22 cellular contexts compared by ENCODE assay signal in genomic region chr22:25996669-25997068, GRCh38.
"Had no signal": no experiment of that assay in that cellular context is flagged by ENCODE, and none has a peak within 500 bp of the region (broad histone marks: within the 10 kb centered on the region; RNA-seq: fewer than 3 reads in every experiment).

No MANE protein-coding gene starts in this region.

- H3K9me3 ChIP-seq: body of pancreas, colonic mucosa, gastrocnemius medialis, ovary, thoracic aorta, uterus had no signal

- H3K4me1 ChIP-seq: body of pancreas, colonic mucosa, uterus had no signal

- H3K27me3 ChIP-seq: body of pancreas, colonic mucosa, gastrocnemius medialis, hepatocyte, ovary, uterus had no signal

- DNase-seq: activated CD4-positive, alpha-beta T cell treated with anti-CD3 and anti-CD28 coated beads for 4 hours; activated CD4-positive, alpha-beta T cell treated with anti-CD3 and anti-CD28 coated beads, Interleukin-2, amount 50 U/mL, for 4 hours; activated naive CD4-positive, alpha-beta T cell; activated T-cell treated with anti-CD3 and anti-CD28 coated beads for 4 hours; activated T-cell treated with anti-CD3 and anti-CD28 coated beads, Interleukin-2, amount 50 U/mL, for 72 hours; aorta; body of pancreas; colonic mucosa; effector memory CD4-positive, alpha-beta T cell; erythroblast; gastrocnemius medialis; left colon; midbrain; naive thymus-derived CD4-positive, alpha-beta T cell; ovary; stimulated activated CD4-positive, alpha-beta T cell treated with anti-CD3 and anti-CD28 coated beads, Interleukin-12 subunit alpha, Interleukin-12 subunit beta, amount 100 ng/mL, for 4 hours; stimulated activated CD4-positive, alpha-beta T cell treated with anti-CD3 and anti-CD28 coated beads, Interleukin-4, amount 100 ng/mL, for 1 hour; trophoblast cell; uterus had no signal

- H3K27ac ChIP-seq: body of pancreas, colonic mucosa, hepatocyte, ovary, skin epidermis, thoracic aorta, uterus had no signal

- H3K4me3 ChIP-seq: body of pancreas, colonic mucosa, gastrocnemius medialis, hepatocyte, ovary, skin epidermis, thoracic aorta, uterus had no signal

- H3K36me3 ChIP-seq: colonic mucosa, ovary, thoracic aorta, uterus had no signal

- H3K4me2 ChIP-seq: hepatocyte had no signal
